ENCODE assay signal across 1 cellular context in genomic region chr14:102661614-102662013, GRCh38.
TF ChIP-seq lines count a peak whose summit lies in the region.

No MANE protein-coding gene starts in this region.

TF ChIP-seq in GM23338, 12 proteins besides CTCF, POLR2A, EP300 and RAD21 (continued from another document):
- TF ChIP-seq ZNF462 (CRISPR knock-in tag; IDR thresholded peaks at IDR 0.05) (no peak), EZH2phosphoT487 (IDR thresholded peaks at IDR 0.05; ENCODE audit: unreplicated experiment) (no peak), ETS1 (IDR thresholded peaks at IDR 0.05) (no peak), EZH2 (IDR thresholded peaks at IDR 0.05; ENCODE audit: low read depth, unreplicated experiment) (no peak), NANOG (IDR thresholded peaks at IDR 0.05; ENCODE audit: borderline replicate concordance) (no peak)
